In the genomic region with DNA sequence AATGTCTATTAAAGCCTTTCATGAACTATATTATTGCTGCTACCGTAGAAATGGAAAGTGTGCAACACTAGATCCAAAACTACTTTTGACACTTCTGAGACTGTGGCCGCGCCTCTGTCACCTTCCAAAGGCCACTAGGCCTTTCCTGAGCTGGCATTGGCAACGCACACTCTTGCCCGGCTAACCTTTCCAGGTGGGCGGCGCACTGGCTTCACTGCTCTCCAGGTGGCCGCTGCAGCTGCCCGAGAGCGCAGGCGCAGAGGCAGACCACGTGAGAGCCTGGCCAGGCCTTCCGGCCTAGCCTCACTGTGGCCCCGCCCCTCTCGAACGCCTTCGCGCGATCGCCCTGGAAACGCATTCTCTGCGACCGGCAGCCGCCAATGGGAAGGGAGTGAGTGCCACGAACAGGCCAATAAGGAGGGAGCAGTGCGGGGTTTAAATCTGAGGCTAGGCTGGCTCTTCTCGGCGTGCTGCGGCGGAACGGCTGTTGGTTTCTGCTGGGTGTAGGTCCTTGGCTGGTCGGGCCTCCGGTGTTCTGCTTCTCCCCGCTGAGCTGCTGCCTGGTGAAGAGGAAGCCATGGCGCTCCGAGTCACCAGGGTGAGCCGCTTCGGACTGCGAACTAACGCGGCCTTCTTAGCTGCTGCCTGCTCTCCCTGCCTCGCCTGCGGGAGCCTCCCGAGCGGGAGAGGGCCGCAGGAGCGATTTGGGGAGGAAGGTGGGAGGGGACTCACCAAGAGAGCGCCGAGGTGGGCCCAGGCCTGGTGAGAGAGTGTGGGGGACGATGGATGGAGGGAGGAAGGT, we compare ENCODE assay signal across 1 cellular context.
TF ChIP-seq lines count a peak whose summit lies in the region.

A gene (plus strand): TSS at position 465 of the 802 bp plus-strand sequence. CDS start 113 bp downstream, at position 578.

TF ChIP-seq in HepG2, 621 proteins besides CTCF, POLR2A, EP300 and RAD21 (continued from another document and continues in another):
- TF ChIP-seq, protein P1, sequence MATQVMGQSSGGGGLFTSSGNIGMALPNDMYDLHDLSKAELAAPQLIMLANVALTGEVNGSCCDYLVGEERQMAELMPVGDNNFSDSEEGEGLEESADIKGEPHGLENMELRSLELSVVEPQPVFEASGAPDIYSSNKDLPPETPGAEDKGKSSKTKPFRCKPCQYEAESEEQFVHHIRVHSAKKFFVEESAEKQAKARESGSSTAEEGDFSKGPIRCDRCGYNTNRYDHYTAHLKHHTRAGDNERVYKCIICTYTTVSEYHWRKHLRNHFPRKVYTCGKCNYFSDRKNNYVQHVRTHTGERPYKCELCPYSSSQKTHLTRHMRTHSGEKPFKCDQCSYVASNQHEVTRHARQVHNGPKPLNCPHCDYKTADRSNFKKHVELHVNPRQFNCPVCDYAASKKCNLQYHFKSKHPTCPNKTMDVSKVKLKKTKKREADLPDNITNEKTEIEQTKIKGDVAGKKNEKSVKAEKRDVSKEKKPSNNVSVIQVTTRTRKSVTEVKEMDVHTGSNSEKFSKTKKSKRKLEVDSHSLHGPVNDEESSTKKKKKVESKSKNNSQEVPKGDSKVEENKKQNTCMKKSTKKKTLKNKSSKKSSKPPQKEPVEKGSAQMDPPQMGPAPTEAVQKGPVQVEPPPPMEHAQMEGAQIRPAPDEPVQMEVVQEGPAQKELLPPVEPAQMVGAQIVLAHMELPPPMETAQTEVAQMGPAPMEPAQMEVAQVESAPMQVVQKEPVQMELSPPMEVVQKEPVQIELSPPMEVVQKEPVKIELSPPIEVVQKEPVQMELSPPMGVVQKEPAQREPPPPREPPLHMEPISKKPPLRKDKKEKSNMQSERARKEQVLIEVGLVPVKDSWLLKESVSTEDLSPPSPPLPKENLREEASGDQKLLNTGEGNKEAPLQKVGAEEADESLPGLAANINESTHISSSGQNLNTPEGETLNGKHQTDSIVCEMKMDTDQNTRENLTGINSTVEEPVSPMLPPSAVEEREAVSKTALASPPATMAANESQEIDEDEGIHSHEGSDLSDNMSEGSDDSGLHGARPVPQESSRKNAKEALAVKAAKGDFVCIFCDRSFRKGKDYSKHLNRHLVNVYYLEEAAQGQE (IDR thresholded peaks at IDR 0.05; ENCODE audit: borderline replicate concordance in 1 of 2, low read depth in 1 of 2, low read length in 2 of 2), result no peak
- peak; percentile 91 for TF ChIP-seq CENPT (CRISPR knock-in tag; IDR thresholded peaks at IDR 0.05; ENCODE audit: low read depth)
- TF ChIP-seq HOXD1 (CRISPR knock-in tag; IDR thresholded peaks at IDR 0.05), result peak; percentile 67; the same call in 1 of the 2 replicates
- TF ChIP-seq CHD2 (IDR thresholded peaks at IDR 0.05; ENCODE audit: low read depth, low read length), result peak; percentile 77
- 0 out of 2 replicates have a peak, but pooled peaks have one; percentile 23 for TF ChIP-seq NFKBIZ (CRISPR knock-in tag; IDR thresholded peaks at IDR 0.05)
- no peak for TF ChIP-seq PTBP1 (IDR thresholded peaks at IDR 0.05; ENCODE audit: low read depth, low read length, poor library complexity, severe bottlenecking)
- TF ChIP-seq ZNF136 (CRISPR knock-in tag; IDR thresholded peaks at IDR 0.05; ENCODE audit: low read depth), result peak; percentile 48; the same call in 1 of the 2 replicates
- peak; percentile 72 for TF ChIP-seq ETV5 (CRISPR knock-in tag; IDR thresholded peaks at IDR 0.05; ENCODE audit: borderline replicate concordance)
- no peak for TF ChIP-seq PLRG1 (conservative IDR thresholded peaks at IDR 0.05)
- TF ChIP-seq RORA (CRISPR knock-in tag; IDR thresholded peaks at IDR 0.05), result no peak
- TF ChIP-seq ZNF329 (CRISPR knock-in tag; IDR thresholded peaks at IDR 0.05; ENCODE audit: low read depth), result no peak
- TF ChIP-seq, protein P2, sequence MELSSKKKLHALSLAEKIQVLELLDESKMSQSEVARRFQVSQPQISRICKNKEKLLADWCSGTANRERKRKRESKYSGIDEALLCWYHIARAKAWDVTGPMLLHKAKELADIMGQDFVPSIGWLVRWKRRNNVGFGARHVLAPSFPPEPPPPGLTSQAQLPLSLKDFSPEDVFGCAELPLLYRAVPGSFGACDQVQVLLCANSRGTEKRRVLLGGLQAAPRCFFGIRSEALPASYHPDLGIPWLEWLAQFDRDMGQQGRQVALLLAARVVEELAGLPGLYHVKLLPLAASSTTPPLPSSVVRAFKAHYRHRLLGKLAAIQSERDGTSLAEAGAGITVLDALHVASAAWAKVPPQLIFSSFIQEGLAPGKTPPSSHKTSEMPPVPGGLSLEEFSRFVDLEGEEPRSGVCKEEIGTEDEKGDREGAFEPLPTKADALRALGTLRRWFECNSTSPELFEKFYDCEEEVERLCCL (CRISPR knock-in tag; IDR thresholded peaks at IDR 0.05; ENCODE audit: borderline replicate concordance), result no peak
- no peak for TF ChIP-seq JARID2 (CRISPR knock-in tag; IDR thresholded peaks at IDR 0.05; ENCODE audit: insufficient replicate concordance)
- no peak for TF ChIP-seq GFI1 (CRISPR knock-in tag; IDR thresholded peaks at IDR 0.05; ENCODE audit: borderline replicate concordance)
- no peak for TF ChIP-seq MZF1 (CRISPR knock-in tag; IDR thresholded peaks at IDR 0.05; ENCODE audit: borderline replicate concordance)
- peak; percentile 72 for TF ChIP-seq ZEB1 (IDR thresholded peaks at IDR 0.05; ENCODE audit: insufficient replicate concordance, low read depth)
- TF ChIP-seq, protein P3, sequence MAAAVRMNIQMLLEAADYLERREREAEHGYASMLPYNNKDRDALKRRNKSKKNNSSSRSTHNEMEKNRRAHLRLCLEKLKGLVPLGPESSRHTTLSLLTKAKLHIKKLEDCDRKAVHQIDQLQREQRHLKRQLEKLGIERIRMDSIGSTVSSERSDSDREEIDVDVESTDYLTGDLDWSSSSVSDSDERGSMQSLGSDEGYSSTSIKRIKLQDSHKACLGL (CRISPR knock-in tag; IDR thresholded peaks at IDR 0.05), result peak; percentile 99; the same call in 1 of the 2 replicates
- TF ChIP-seq, protein P4, sequence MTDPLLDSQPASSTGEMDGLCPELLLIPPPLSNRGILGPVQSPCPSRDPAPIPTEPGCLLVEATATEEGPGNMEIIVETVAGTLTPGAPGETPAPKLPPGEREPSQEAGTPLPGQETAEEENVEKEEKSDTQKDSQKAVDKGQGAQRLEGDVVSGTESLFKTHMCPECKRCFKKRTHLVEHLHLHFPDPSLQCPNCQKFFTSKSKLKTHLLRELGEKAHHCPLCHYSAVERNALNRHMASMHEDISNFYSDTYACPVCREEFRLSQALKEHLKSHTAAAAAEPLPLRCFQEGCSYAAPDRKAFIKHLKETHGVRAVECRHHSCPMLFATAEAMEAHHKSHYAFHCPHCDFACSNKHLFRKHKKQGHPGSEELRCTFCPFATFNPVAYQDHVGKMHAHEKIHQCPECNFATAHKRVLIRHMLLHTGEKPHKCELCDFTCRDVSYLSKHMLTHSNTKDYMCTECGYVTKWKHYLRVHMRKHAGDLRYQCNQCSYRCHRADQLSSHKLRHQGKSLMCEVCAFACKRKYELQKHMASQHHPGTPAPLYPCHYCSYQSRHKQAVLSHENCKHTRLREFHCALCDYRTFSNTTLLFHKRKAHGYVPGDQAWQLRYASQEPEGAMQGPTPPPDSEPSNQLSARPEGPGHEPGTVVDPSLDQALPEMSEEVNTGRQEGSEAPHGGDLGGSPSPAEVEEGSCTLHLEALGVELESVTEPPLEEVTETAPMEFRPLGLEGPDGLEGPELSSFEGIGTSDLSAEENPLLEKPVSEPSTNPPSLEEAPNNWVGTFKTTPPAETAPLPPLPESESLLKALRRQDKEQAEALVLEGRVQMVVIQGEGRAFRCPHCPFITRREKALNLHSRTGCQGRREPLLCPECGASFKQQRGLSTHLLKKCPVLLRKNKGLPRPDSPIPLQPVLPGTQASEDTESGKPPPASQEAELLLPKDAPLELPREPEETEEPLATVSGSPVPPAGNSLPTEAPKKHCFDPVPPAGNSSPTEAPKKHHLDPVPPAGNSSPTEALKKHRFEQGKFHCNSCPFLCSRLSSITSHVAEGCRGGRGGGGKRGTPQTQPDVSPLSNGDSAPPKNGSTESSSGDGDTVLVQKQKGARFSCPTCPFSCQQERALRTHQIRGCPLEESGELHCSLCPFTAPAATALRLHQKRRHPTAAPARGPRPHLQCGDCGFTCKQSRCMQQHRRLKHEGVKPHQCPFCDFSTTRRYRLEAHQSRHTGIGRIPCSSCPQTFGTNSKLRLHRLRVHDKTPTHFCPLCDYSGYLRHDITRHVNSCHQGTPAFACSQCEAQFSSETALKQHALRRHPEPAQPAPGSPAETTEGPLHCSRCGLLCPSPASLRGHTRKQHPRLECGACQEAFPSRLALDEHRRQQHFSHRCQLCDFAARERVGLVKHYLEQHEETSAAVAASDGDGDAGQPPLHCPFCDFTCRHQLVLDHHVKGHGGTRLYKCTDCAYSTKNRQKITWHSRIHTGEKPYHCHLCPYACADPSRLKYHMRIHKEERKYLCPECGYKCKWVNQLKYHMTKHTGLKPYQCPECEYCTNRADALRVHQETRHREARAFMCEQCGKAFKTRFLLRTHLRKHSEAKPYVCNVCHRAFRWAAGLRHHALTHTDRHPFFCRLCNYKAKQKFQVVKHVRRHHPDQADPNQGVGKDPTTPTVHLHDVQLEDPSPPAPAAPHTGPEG (CRISPR knock-in tag; IDR thresholded peaks at IDR 0.05), result no peak
- TF ChIP-seq, protein P5, sequence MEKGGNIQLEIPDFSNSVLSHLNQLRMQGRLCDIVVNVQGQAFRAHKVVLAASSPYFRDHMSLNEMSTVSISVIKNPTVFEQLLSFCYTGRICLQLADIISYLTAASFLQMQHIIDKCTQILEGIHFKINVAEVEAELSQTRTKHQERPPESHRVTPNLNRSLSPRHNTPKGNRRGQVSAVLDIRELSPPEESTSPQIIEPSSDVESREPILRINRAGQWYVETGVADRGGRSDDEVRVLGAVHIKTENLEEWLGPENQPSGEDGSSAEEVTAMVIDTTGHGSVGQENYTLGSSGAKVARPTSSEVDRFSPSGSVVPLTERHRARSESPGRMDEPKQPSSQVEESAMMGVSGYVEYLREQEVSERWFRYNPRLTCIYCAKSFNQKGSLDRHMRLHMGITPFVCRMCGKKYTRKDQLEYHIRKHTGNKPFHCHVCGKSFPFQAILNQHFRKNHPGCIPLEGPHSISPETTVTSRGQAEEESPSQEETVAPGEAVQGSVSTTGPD (CRISPR knock-in tag; IDR thresholded peaks at IDR 0.05), result peak; percentile 47; the same call in 1 of the 2 replicates
- TF ChIP-seq, protein P6, sequence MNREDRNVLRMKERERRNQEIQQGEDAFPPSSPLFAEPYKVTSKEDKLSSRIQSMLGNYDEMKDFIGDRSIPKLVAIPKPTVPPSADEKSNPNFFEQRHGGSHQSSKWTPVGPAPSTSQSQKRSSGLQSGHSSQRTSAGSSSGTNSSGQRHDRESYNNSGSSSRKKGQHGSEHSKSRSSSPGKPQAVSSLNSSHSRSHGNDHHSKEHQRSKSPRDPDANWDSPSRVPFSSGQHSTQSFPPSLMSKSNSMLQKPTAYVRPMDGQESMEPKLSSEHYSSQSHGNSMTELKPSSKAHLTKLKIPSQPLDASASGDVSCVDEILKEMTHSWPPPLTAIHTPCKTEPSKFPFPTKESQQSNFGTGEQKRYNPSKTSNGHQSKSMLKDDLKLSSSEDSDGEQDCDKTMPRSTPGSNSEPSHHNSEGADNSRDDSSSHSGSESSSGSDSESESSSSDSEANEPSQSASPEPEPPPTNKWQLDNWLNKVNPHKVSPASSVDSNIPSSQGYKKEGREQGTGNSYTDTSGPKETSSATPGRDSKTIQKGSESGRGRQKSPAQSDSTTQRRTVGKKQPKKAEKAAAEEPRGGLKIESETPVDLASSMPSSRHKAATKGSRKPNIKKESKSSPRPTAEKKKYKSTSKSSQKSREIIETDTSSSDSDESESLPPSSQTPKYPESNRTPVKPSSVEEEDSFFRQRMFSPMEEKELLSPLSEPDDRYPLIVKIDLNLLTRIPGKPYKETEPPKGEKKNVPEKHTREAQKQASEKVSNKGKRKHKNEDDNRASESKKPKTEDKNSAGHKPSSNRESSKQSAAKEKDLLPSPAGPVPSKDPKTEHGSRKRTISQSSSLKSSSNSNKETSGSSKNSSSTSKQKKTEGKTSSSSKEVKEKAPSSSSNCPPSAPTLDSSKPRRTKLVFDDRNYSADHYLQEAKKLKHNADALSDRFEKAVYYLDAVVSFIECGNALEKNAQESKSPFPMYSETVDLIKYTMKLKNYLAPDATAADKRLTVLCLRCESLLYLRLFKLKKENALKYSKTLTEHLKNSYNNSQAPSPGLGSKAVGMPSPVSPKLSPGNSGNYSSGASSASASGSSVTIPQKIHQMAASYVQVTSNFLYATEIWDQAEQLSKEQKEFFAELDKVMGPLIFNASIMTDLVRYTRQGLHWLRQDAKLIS (CRISPR knock-in tag; IDR thresholded peaks at IDR 0.05), result no peak
- TF ChIP-seq KDM5B (CRISPR knock-in tag; IDR thresholded peaks at IDR 0.05; ENCODE audit: borderline replicate concordance), result peak; percentile 57; the same call in 1 of the 2 replicates
- TF ChIP-seq ZNF747 (CRISPR knock-in tag; IDR thresholded peaks at IDR 0.05; ENCODE audit: borderline replicate concordance), result no peak
- TF ChIP-seq, protein P7, sequence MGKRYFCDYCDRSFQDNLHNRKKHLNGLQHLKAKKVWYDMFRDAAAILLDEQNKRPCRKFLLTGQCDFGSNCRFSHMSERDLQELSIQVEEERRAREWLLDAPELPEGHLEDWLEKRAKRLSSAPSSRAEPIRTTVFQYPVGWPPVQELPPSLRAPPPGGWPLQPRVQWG (CRISPR knock-in tag; IDR thresholded peaks at IDR 0.05; ENCODE audit: borderline replicate concordance, low read depth), result no peak
- TF ChIP-seq ZNF841 (CRISPR knock-in tag; IDR thresholded peaks at IDR 0.05; ENCODE audit: borderline replicate concordance), result no peak
- TF ChIP-seq TBX2 (CRISPR knock-in tag; IDR thresholded peaks at IDR 0.05; ENCODE audit: borderline replicate concordance), result peak; percentile 43
- TF ChIP-seq ZFP41 (CRISPR knock-in tag; IDR thresholded peaks at IDR 0.05; ENCODE audit: borderline replicate concordance), result no peak
- TF ChIP-seq, protein P8, sequence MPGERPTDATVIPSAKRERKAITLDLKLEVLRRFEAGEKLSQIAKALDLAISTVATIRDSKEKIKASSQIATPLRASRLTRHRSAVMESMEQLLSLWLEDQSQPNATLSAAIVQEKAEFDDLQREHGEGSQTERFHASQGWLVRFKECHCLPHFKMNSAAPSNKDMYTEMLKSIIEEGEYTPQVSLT (CRISPR knock-in tag; IDR thresholded peaks at IDR 0.05; ENCODE audit: borderline replicate concordance, low read depth), result no peak
- TF ChIP-seq, protein P9, sequence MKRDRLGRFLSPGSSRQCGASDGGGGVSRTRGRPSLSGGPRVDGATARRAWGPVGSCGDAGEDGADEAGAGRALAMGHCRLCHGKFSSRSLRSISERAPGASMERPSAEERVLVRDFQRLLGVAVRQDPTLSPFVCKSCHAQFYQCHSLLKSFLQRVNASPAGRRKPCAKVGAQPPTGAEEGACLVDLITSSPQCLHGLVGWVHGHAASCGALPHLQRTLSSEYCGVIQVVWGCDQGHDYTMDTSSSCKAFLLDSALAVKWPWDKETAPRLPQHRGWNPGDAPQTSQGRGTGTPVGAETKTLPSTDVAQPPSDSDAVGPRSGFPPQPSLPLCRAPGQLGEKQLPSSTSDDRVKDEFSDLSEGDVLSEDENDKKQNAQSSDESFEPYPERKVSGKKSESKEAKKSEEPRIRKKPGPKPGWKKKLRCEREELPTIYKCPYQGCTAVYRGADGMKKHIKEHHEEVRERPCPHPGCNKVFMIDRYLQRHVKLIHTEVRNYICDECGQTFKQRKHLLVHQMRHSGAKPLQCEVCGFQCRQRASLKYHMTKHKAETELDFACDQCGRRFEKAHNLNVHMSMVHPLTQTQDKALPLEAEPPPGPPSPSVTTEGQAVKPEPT (CRISPR knock-in tag; IDR thresholded peaks at IDR 0.05; ENCODE audit: low read depth), result no peak
- TF ChIP-seq SRF (IDR thresholded peaks at IDR 0.05; ENCODE audit: low read depth, low read length), result 0 out of 2 replicates have a peak, but pooled peaks have one; percentile 1
